Comparison of ENCODE assay signal across 5 cellular contexts in the genomic region with DNA sequence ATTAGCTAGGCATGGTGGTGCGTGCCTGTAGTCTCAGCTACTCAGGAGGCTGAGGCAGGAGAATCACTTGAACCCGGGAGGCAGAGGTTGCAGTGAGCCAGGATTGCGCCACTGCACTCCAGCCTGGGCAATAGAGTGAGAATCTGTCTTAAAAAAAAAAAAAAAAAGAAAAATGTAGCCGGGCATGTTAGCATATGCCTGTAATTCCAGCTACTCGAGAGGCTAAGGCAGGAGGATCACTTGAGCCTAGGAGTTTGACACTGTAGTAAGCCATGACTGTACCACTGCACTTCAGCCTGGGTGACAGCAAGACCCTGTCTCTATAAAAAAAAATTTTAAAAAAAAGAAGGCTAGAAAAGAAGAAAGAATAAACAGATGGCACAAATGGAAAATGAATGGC. TPM values are rescaled to one million over a fixed set of nuclear protein-coding genes. Genes with fewer than 3 reads are reported as not detected.
"Had no signal": no experiment of that assay in that cellular context is flagged by ENCODE, and none has a peak within 500 bp of the region (broad histone marks: within the 10 kb centered on the region; RNA-seq: fewer than 3 reads in every experiment).

No MANE protein-coding gene starts in this region.

RNA-seq across cellular contexts. Expression of gene RNU4-2, which starts 45.0 kb away (rescaled TPM):
- total RNA-seq: cardiac muscle cell had no signal
- polyA plus RNA-seq: adipose tissue; cardiac muscle cell; esophagus; hepatocyte; naive thymus-derived CD4-positive, alpha-beta T cell had no signal

RNA-seq across cellular contexts. Expression of gene RNU4-1, which starts 46.3 kb away (rescaled TPM):
- total RNA-seq: cardiac muscle cell had no signal
- polyA plus RNA-seq: adipose tissue; cardiac muscle cell; esophagus; hepatocyte; naive thymus-derived CD4-positive, alpha-beta T cell had no signal
